ENCODE assay signal across 1 cellular context in the genomic region with DNA sequence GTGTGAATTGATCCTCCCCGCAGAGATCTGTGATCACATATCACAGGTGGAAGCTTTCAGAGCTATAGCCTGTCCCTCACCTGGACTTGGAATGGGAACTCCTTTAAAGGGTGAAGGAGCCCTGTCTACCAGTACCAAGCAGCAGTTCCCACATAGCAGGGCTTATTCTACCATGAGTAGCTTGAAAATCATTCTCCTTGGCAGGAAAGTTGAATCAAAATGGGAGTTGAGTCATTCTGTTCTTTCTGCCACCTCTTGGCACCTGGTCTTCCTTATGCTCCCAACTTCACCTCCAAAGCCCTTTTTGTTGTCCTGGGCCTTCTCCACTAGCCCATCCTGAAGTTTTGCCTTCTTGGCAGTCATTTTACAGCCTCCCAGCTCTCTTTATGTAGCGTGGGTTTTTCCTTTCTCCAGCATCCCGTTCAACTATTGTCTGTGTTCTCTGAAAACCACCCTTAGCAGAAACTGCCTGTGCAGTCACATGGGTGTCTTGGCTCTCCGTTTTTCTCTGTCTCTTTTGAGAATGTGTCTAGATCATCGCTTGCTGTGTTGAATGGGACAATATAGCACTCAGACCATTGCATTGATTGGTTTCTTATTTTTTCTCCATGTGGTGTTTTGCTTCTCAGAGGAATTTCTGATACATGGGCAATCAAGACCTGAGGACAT.
TF ChIP-seq lines count a peak whose summit lies in the region.

No MANE protein-coding gene starts in this region.

TF ChIP-seq in GM23338, 12 proteins besides CTCF, POLR2A, EP300 and RAD21 (continued from another document):
- TF ChIP-seq, protein P1, sequence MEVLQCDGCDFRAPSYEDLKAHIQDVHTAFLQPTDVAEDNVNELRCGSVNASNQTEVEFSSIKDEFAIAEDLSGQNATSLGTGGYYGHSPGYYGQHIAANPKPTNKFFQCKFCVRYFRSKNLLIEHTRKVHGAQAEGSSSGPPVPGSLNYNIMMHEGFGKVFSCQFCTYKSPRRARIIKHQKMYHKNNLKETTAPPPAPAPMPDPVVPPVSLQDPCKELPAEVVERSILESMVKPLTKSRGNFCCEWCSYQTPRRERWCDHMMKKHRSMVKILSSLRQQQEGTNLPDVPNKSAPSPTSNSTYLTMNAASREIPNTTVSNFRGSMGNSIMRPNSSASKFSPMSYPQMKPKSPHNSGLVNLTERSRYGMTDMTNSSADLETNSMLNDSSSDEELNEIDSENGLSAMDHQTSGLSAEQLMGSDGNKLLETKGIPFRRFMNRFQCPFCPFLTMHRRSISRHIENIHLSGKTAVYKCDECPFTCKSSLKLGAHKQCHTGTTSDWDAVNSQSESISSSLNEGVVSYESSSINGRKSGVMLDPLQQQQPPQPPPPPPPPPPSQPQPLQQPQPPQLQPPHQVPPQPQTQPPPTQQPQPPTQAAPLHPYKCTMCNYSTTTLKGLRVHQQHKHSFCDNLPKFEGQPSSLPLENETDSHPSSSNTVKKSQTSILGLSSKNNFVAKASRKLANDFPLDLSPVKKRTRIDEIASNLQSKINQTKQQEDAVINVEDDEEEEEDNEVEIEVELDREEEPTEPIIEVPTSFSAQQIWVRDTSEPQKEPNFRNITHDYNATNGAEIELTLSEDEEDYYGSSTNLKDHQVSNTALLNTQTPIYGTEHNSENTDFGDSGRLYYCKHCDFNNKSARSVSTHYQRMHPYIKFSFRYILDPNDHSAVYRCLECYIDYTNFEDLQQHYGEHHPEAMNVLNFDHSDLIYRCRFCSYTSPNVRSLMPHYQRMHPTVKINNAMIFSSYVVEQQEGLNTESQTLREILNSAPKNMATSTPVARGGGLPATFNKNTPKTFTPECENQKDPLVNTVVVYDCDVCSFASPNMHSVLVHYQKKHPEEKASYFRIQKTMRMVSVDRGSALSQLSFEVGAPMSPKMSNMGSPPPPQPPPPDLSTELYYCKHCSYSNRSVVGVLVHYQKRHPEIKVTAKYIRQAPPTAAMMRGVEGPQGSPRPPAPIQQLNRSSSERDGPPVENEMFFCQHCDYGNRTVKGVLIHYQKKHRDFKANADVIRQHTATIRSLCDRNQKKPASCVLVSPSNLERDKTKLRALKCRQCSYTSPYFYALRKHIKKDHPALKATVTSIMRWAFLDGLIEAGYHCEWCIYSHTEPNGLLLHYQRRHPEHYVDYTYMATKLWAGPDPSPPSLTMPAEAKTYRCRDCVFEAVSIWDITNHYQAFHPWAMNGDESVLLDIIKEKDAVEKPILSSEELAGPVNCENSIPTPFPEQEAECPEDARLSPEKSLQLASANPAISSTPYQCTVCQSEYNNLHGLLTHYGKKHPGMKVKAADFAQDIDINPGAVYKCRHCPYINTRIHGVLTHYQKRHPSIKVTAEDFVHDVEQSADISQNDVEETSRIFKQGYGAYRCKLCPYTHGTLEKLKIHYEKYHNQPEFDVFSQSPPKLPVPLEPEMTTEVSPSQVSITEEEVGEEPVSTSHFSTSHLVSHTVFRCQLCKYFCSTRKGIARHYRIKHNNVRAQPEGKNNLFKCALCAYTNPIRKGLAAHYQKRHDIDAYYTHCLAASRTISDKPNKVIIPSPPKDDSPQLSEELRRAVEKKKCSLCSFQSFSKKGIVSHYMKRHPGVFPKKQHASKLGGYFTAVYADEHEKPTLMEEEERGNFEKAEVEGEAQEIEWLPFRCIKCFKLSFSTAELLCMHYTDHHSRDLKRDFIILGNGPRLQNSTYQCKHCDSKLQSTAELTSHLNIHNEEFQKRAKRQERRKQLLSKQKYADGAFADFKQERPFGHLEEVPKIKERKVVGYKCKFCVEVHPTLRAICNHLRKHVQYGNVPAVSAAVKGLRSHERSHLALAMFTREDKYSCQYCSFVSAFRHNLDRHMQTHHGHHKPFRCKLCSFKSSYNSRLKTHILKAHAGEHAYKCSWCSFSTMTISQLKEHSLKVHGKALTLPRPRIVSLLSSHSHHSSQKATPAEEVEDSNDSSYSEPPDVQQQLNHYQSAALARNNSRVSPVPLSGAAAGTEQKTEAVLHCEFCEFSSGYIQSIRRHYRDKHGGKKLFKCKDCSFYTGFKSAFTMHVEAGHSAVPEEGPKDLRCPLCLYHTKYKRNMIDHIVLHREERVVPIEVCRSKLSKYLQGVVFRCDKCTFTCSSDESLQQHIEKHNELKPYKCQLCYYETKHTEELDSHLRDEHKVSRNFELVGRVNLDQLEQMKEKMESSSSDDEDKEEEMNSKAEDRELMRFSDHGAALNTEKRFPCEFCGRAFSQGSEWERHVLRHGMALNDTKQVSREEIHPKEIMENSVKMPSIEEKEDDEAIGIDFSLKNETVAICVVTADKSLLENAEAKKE (CRISPR knock-in tag; IDR thresholded peaks at IDR 0.05): no peak
- TF ChIP-seq, protein P2, sequence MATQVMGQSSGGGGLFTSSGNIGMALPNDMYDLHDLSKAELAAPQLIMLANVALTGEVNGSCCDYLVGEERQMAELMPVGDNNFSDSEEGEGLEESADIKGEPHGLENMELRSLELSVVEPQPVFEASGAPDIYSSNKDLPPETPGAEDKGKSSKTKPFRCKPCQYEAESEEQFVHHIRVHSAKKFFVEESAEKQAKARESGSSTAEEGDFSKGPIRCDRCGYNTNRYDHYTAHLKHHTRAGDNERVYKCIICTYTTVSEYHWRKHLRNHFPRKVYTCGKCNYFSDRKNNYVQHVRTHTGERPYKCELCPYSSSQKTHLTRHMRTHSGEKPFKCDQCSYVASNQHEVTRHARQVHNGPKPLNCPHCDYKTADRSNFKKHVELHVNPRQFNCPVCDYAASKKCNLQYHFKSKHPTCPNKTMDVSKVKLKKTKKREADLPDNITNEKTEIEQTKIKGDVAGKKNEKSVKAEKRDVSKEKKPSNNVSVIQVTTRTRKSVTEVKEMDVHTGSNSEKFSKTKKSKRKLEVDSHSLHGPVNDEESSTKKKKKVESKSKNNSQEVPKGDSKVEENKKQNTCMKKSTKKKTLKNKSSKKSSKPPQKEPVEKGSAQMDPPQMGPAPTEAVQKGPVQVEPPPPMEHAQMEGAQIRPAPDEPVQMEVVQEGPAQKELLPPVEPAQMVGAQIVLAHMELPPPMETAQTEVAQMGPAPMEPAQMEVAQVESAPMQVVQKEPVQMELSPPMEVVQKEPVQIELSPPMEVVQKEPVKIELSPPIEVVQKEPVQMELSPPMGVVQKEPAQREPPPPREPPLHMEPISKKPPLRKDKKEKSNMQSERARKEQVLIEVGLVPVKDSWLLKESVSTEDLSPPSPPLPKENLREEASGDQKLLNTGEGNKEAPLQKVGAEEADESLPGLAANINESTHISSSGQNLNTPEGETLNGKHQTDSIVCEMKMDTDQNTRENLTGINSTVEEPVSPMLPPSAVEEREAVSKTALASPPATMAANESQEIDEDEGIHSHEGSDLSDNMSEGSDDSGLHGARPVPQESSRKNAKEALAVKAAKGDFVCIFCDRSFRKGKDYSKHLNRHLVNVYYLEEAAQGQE (IDR thresholded peaks at IDR 0.05; ENCODE audit: unreplicated experiment): no peak
- no peak for TF ChIP-seq POLR2AphosphoS5 (IDR thresholded peaks at IDR 0.05; ENCODE audit: low read depth)
